ENCODE assay signal across 8 cellular contexts in the genomic region with DNA sequence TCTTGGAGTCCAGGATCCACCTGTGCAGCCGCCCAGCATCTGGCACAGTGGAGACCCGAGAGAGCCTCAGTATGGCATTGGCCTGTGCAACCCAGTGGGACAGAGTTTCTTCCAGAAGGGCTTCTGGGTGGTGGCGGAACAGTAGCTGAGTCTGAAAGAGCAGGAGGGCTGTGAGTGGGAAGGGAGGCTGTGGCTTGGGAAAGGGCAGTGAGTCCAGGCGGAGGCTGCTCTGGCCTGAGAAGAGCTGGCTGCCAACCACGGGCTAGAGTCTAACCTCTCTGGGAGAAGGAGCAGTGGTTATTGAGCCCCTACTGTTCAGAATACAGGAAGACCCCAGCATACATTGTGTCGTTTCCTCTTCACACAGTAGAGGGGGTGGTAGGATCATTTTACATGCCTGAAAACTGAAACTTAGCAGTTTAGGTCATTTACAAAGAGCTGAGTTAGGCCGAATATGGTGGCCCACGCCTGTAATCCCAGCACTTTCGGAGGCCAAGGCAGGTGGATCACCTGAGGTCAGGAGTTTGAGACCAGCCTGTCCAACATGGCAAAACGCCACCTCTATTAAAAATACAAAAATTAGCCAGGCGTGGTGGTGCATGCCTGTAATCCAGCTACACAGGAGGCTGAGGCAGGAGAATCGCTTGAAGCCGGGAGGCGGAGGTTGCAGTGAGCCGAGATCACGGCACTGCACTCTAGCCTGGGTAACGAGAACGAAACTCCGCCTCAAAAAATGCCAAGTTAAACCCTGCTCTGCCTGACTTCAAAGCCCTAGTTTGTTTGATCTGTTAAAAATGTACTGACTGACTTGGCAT. TPM values are rescaled to one million over a fixed set of nuclear protein-coding genes. Genes with fewer than 3 reads are reported as not detected.
DNase-seq lines count a peak whose midpoint lies in the region; ATAC-seq and TF ChIP-seq lines count a peak whose summit lies in the region.

No MANE protein-coding gene starts in this region.

- H3K27ac ChIP-seq in OCI-LY1 (ENCODE audit: low read depth, low read length, poor library complexity, severe bottlenecking) (peak overlapping the region; percentile 85), breast epithelium (peak overlapping the region in 1 of 2 donors; percentile 0), right lobe of liver (peak overlapping the region; percentile 24 to 56 (median 29)), transverse colon (peak overlapping the region; percentile 43 to 94 (median 87))

- ATAC-seq in GM21723 (IDR thresholded peaks at IDR 0.05; ENCODE audit: unreplicated experiment): peak; percentile 39
- peak; percentile 33 to 51 (median 46) for ATAC-seq in right lobe of liver

- H3K9me2 ChIP-seq in OCI-LY1 (ENCODE audit: low read depth, low read length): no peaks in the 10 kb centered on the region

- H3K4me3 ChIP-seq in OCI-LY1 (ENCODE audit: low read depth, low read length, poor library complexity, severe bottlenecking) (peak overlapping the region; percentile 97), breast epithelium (peak overlapping the region in 1 of 3 donors; percentile 36), right lobe of liver (peak overlapping the region in 1 of 3 donors; percentile 10), transverse colon (peak overlapping the region in 1 of 4 donors; percentile 25)

- WGBS in right lobe of liver (ENCODE audit: insufficient coverage, low coverage, low lambda C conversion rate, missing lambda C conversion rate): 25% methylated on average over 15 of the region's 19 CpGs
- WGBS in transverse colon (ENCODE audit: low coverage in 1 of 2), 2 donors: 44% methylated on average over 19 of the region's 19 CpGs; no CpG with 5 or more reads in 1 of the 2 donors

- H3F3A ChIP-seq in OCI-LY1 (ENCODE audit: insufficient read depth, low read length): no peaks in the 10 kb centered on the region

- in situ Hi-C loops in transverse colon (cut with MboI; ENCODE audit: low pct_ligation_motif_present in 1 of 4, low pct_unique_long_range_greater_than_20kb in 1 of 4, low sequenced_read_pairs in 3 of 4): loop anchor here in 2 of 4 donors (25.0 kb wide), 1 partner anchor 137 kb away; no protein-coding TSS in a partner anchor

- H3K9ac ChIP-seq in OCI-LY1 (ENCODE audit: low read length): peak overlapping the region; percentile 98; the same call in 1 of the 2 replicates

- H3K36me3 ChIP-seq in OCI-LY1 (ENCODE audit: insufficient read depth, low read length) (peaks cover 43% of the 10 kb centered on the region), breast epithelium (no peaks in the 10 kb centered on the region), right lobe of liver (peaks cover 0 to 14% (median 6%) of the 10 kb centered on the region in 4 donors), transverse colon (peaks cover 0 to 2% (median 0%) of the 10 kb centered on the region in 4 donors)

- TF ChIP-seq CTCF in OCI-LY1 (IDR thresholded peaks at IDR 0.05; ENCODE audit: low read length) (peak; percentile 68), breast epithelium (IDR thresholded peaks at IDR 0.05) (peak in 2 of 3 donors; percentile 9 to 62), right lobe of liver (IDR thresholded peaks at IDR 0.05) (peak; percentile 33 to 44 (median 41)), transverse colon (IDR thresholded peaks at IDR 0.05) (peak; percentile 32 to 64 (median 39))

- intact Hi-C loops in breast epithelium (cut with DNase I; ENCODE audit: low total_unique reads) (no loop called here), right lobe of liver (cut with DNase I) (no loop called here), transverse colon (cut with DNase I; ENCODE audit: low total_unique reads) (no loop called here)

- DNase-seq in ELF-1 (ENCODE audit: low read depth, low spot score): peak; percentile 53
- DNase-seq in breast epithelium (ENCODE audit: low spot score in 2 of 2): no peak
- DNase-seq in right lobe of liver: peak in 1 of 3 donors; percentile 45
- DNase-seq in transverse colon: no peak
- DNase-seq in D341Med (ENCODE audit: low spot score): no peak
- DNase-seq in activated CD4-positive, CD25-positive, alpha-beta regulatory T cell treated with anti-CD3 and anti-CD28 coated beads, Interleukin-2, amount 50 U/mL, for 72 hours: no peak

- H4K20me1 ChIP-seq in OCI-LY1 (ENCODE audit: insufficient read depth, low read length): no peaks in the 10 kb centered on the region

- no peak for TF ChIP-seq EP300 in transverse colon (IDR thresholded peaks at IDR 0.05; ENCODE audit: low read depth)

- H3K27me3 ChIP-seq in OCI-LY1 (ENCODE audit: insufficient read depth, low read length) (no peaks in the 10 kb centered on the region), breast epithelium (no peaks in the 10 kb centered on the region), right lobe of liver (no peaks in the 10 kb centered on the region), transverse colon (no peaks in the 10 kb centered on the region)

- H3K4me2 ChIP-seq in OCI-LY1 (ENCODE audit: low read length): peak overlapping the region; percentile 95

- no peak overlapping the region for H2AFZ ChIP-seq in OCI-LY1 (ENCODE audit: low read length)

- peaks cover 43% of the 10 kb centered on the region for H3K79me2 ChIP-seq in OCI-LY1 (ENCODE audit: insufficient read depth, low read length)

- TF ChIP-seq POLR2A in breast epithelium (IDR thresholded peaks at IDR 0.05) (no peak), right lobe of liver (IDR thresholded peaks at IDR 0.05) (no peak), transverse colon (IDR thresholded peaks at IDR 0.05) (no peak)

- H3K4me1 ChIP-seq in OCI-LY1 (ENCODE audit: insufficient read depth, low read length, severe bottlenecking): peaks cover 54% of the 10 kb centered on the region
- peaks cover 4 to 10% of the 10 kb centered on the region in 2 donors for H3K4me1 ChIP-seq in breast epithelium
- H3K4me1 ChIP-seq in right lobe of liver: peaks cover 0 to 33% (median 5%) of the 10 kb centered on the region in 4 donors
- peaks cover 13 to 50% (median 34%) of the 10 kb centered on the region in 4 donors for H3K4me1 ChIP-seq in transverse colon

- H3K9me3 ChIP-seq in OCI-LY1 (ENCODE audit: low read length) (no peaks in the 10 kb centered on the region), breast epithelium (no peaks in the 10 kb centered on the region), right lobe of liver (no peaks in the 10 kb centered on the region), transverse colon (no peaks in the 10 kb centered on the region)

RNA-seq across cellular contexts. Expression of gene AEN, which starts 3.2 kb away (rescaled TPM):
- 10 to 100 TPM; 11.7 to 21.6 (median 18.1) TPM for total RNA-seq in breast epithelium
- total RNA-seq in right lobe of liver: 10 to 100 TPM in 2 of 6 experiments, 1 to 10 TPM in 4; 4.5 to 18.7 (median 7.3) TPM
- 10 to 100 TPM in 1 of 4 donors, 1 to 10 TPM in 3; 1.5 to 22.7 (median 8.7) TPM for total RNA-seq in transverse colon

RNA-seq across cellular contexts. Expression of gene ISG20, which starts 14.5 kb away (rescaled TPM):
- 10 to 100 TPM in 2 of 3 donors, 1 to 10 TPM in 1; 7.4 to 34.4 (median 18.6) TPM for total RNA-seq in breast epithelium
- 10 to 100 TPM in 3 of 6 experiments, 1 to 10 TPM in 3; 6.3 to 19.4 (median 11.9) TPM for total RNA-seq in right lobe of liver
- total RNA-seq in transverse colon: 10 to 100 TPM; 18.7 to 51.9 (median 38.6) TPM
